Comparison of ENCODE assay signal across 22 cellular contexts in the genomic region with DNA sequence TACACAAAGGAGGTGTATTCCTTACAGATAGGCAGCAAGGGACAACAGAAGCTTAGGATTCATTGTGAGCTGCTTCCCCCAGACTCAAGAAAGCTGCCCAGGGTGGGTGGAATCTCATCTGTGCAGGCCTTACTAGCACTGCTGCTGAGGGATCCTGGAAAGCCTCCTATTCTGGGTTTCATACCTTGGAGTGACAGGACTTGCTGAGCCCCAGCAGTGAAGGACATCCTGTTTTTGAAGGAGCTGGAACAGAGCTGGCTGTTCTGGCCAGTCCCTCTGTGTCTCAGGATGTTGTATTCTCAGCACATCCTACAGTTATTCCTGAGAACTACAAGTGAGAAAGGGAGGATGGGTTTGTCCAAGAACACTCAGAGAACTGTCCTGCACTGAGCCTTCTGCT.
"Had no signal": no experiment of that assay in that cellular context is flagged by ENCODE, and none has a peak within 500 bp of the region (broad histone marks: within the 10 kb centered on the region; RNA-seq: fewer than 3 reads in every experiment).

No MANE protein-coding gene starts in this region.

- H3K27me3 ChIP-seq: MG63, SJSA1 had no signal

- H3K4me1 ChIP-seq: SJSA1 had no signal

- H3K36me3 ChIP-seq: MG63, SJSA1 had no signal

- FAIRE-seq: RCC 7860 had no signal

- H3K4me3 ChIP-seq: MG63, SJSA1, SK-N-MC had no signal

- DNase-seq: Karpas-422, KG1, MG63, NCI-H1092, NCI-H1105 treated with DMSO at 0.1 percent for 48 hours, NCI-H1417 treated with DMSO at 0.1 percent for 48 hours, NCI-H146, NCI-H1694 treated with DMSO at 0.1 percent for 48 hours, NCI-H1930, NCI-H2081, NCI-H2107, NCI-H2227 treated with DMSO at 0.1 percent for 48 hours, NCI-H524, NCI-H526 treated with DMSO at 0.1 percent for 48 hours, NCI-H774, Right ventricle myocardium superior, RPMI8226, SIG-M5 had no signal

- H3K27ac ChIP-seq: HL-60, SJSA1, SK-N-MC had no signal
